Comparison of ENCODE assay signal across 1 cellular context in the genomic region with DNA sequence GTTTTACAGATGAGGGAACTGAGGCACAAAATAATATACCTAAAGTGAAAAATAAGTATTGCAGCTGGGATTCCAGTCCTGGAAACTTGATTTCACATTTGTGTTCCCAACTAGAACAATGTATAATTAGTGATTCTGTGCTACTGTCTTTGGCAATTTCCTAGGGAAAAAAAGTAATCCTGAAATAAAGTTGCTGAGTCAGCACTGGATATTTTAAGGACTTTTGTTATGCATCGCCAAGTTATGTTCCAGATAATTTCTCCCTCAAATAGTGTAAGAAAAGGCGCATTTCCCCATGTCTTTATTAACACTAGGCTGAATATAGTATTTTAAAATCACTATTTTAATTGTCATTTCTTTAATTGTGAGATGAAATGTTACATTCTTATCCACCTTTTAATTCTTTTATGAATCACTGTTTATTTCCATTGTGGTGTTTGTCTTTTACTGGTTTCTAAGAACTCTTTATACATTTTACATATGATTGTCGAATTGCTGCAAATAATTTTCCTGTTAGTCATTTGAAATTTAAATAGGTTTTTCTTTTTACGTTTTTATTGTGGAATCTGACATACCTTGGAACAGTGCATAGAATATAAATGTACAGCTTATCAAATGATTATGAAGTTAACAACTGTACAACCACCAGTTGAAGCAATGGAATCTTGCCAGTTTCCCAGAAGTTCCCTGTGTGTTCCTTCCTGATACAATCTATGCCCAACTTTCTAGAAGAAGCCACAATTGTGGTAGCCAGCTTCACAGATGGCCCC.
TF ChIP-seq lines count a peak whose summit lies in the region.

No MANE protein-coding gene starts in this region.

TF ChIP-seq in HepG2, 621 proteins besides CTCF, POLR2A, EP300 and RAD21 (continued from another document):
- TF ChIP-seq MAFF (IDR thresholded peaks at IDR 0.05; ENCODE audit: low read depth, low read length), result peak; percentile 99
- 0 out of 2 replicates have a peak, but pooled peaks have one; percentile 25 for TF ChIP-seq MAFG (CRISPR knock-in tag; IDR thresholded peaks at IDR 0.05)
- TF ChIP-seq MAFK (conservative IDR thresholded peaks at IDR 0.05 in 1 of 2, IDR thresholded peaks at IDR 0.05 in 1 of 2; ENCODE audit: low read length in 2 of 2), result peak; percentile 98 to 100
